32 cellular contexts compared by ENCODE assay signal in the genomic region with DNA sequence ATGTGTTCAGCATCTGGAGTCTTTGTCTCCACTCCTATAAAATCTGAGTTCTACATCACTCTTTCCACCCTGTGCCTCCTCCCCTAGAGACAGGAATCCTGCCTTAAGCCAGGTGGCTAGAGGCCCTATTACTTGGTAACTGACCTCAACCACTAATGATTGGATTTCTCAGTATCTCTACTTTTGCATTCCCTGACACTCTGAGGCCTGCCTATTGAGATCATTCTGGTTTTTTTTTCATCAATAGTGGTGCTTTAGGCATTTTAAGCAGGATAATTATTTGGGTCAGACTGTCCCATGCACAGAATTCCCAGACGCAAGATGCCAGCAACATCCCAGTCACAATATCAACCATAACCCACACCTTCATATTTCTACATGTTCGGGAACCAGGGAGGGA. TPM values are rescaled to one million over a fixed set of nuclear protein-coding genes. Genes with fewer than 3 reads are reported as not detected.
DNase-seq lines count a peak whose midpoint lies in the region; ATAC-seq lines count a peak whose summit lies in the region.
"Had no signal": no experiment of that assay in that cellular context is flagged by ENCODE, and none has a peak within 500 bp of the region (broad histone marks: within the 10 kb centered on the region; RNA-seq: fewer than 3 reads in every experiment).

No MANE protein-coding gene starts in this region.

- H3K4me2 ChIP-seq in mesendoderm (ENCODE audit: low read length) (no peak overlapping the region), trophoblast cell (ENCODE audit: low read length) (no peak overlapping the region)
- H3K4me2 ChIP-seq: A549; BLaER1; BLaER1 treated with 17β-estradiol and CSF1 and Interleukin-3, amounts not matched to agents 10 nM and 100 nM had no signal

- H3K27me3 ChIP-seq in mesendoderm (ENCODE audit: insufficient read depth, low read length, poor library complexity) (no peaks in the 10 kb centered on the region), trophoblast cell (ENCODE audit: insufficient read depth, low read length) (no peaks in the 10 kb centered on the region)
- H3K27me3 ChIP-seq: BE2C; BLaER1; BLaER1 treated with 17β-estradiol and CSF1 and Interleukin-3, amounts not matched to agents 10 nM and 100 nM had no signal

- ATAC-seq in HG02588 (IDR thresholded peaks at IDR 0.05; ENCODE audit: unreplicated experiment) = no peak
- ATAC-seq: A549; CD8-positive, alpha-beta T cell had no signal

- H2BK15ac ChIP-seq in mesendoderm (replicated peaks; ENCODE audit: low read depth) = no peak overlapping the region

- H3K36me3 ChIP-seq in mesendoderm (ENCODE audit: control insufficient read depth, insufficient read depth, low read length) (no peaks in the 10 kb centered on the region), trophoblast cell (ENCODE audit: control insufficient read depth in 1 of 2, insufficient read depth in 2 of 2, low read length in 2 of 2) (no peaks in the 10 kb centered on the region)
- H3K36me3 ChIP-seq: BE2C; BLaER1; BLaER1 treated with 17β-estradiol and CSF1 and Interleukin-3, amounts not matched to agents 10 nM and 100 nM had no signal

- H2BK5ac ChIP-seq in mesendoderm (ENCODE audit: low read length) (no peak overlapping the region), trophoblast cell (ENCODE audit: low read depth, low read length, poor library complexity) (no peak overlapping the region)

- no peaks in the 10 kb centered on the region for H3K4me1 ChIP-seq in mesendoderm (ENCODE audit: control insufficient read depth, low read depth, low read length)
- no peaks in the 10 kb centered on the region for H3K4me1 ChIP-seq in trophoblast cell (ENCODE audit: control insufficient read depth in 1 of 2, insufficient read depth in 2 of 2, low read length in 2 of 2)
- H3K4me1 ChIP-seq: A549; BE2C; BLaER1; BLaER1 treated with 17β-estradiol and CSF1 and Interleukin-3, amounts not matched to agents 10 nM and 100 nM; Caco-2 had no signal

- H4K12ac ChIP-seq in trophoblast cell (ENCODE audit: low read depth, low read length) = no peak overlapping the region

- no peak overlapping the region for H4K5ac ChIP-seq in mesendoderm (ENCODE audit: low read length)

- no peak overlapping the region for H2BK12ac ChIP-seq in trophoblast cell (ENCODE audit: low read length)

- no peaks in the 10 kb centered on the region for H3K79me1 ChIP-seq in mesendoderm (ENCODE audit: low read length)
- no peaks in the 10 kb centered on the region for H3K79me1 ChIP-seq in trophoblast cell (ENCODE audit: low read length)

- H2BK120ac ChIP-seq in mesendoderm (ENCODE audit: low read depth, low read length) = no peak overlapping the region
- no peak overlapping the region for H2BK120ac ChIP-seq in trophoblast cell (ENCODE audit: insufficient read depth, low read length, poor library complexity)

- no peak overlapping the region for H3K4ac ChIP-seq in mesendoderm (ENCODE audit: low read depth, low read length)
- no peak overlapping the region for H3K4ac ChIP-seq in trophoblast cell (ENCODE audit: low read depth, low read length)

- H3K56ac ChIP-seq in mesendoderm (ENCODE audit: low read length) = no peak overlapping the region

- H3K9ac ChIP-seq in mesendoderm (ENCODE audit: low read length) (no peak overlapping the region), trophoblast cell (ENCODE audit: low read length) (no peak overlapping the region)
- H3K9ac ChIP-seq: BLaER1; BLaER1 treated with 17β-estradiol and CSF1 and Interleukin-3, amounts not matched to agents 10 nM and 100 nM had no signal

- no peak for DNase-seq in mesendoderm
- DNase-seq in trophoblast cell = peak; percentile 73 to 92
- DNase-seq in amygdala (lab: John Stamatoyannopoulos, UW) = no peak
- DNase-seq: 8988T; ACHN; AML-193; BE2C; C1 segment of cervical spinal cord; Caco-2; Calu3; CD4-positive, alpha-beta memory T cell; CD4-positive, alpha-beta T cell; CD4-positive, CD25-positive, alpha-beta regulatory T cell; CD8-positive, alpha-beta memory T cell; CD8-positive, alpha-beta T cell; COR-L47; DMS 273 treated with DMSO at 0.1 percent for 48 hours; DMS153; DMS53; DMS79; DMS79 treated with DMSO at 0.1 percent for 48 hours; DND-41; EL had no signal

- no peak overlapping the region for H3K18ac ChIP-seq in mesendoderm (ENCODE audit: low read length)
- H3K18ac ChIP-seq in trophoblast cell (ENCODE audit: low read length) = no peak overlapping the region

- no peak overlapping the region for H2AFZ ChIP-seq in trophoblast cell (ENCODE audit: insufficient read depth, low read length, poor library complexity)

- no peak overlapping the region for H4K8ac ChIP-seq in mesendoderm (ENCODE audit: low read depth, low read length)
- H4K8ac ChIP-seq in trophoblast cell (ENCODE audit: low read depth, low read length) = peak overlapping the region; percentile 54

- H3K4me3 ChIP-seq in mesendoderm (ENCODE audit: low read length) (no peak overlapping the region), trophoblast cell (ENCODE audit: low read depth, low read length) (no peak overlapping the region)
- H3K4me3 ChIP-seq: A549; BLaER1; BLaER1 treated with 17β-estradiol and CSF1 and Interleukin-3, amounts not matched to agents 10 nM and 100 nM had no signal

- no peaks in the 10 kb centered on the region for H3K79me2 ChIP-seq in mesendoderm (ENCODE audit: control insufficient read depth, insufficient read depth, low read length)
- H3K79me2 ChIP-seq in trophoblast cell (ENCODE audit: control insufficient read depth, insufficient read depth, low read length, poor library complexity) = no peaks in the 10 kb centered on the region

- H4K91ac ChIP-seq in trophoblast cell (ENCODE audit: low read depth, low read length) = peak overlapping the region; percentile 31

- no peak overlapping the region for H3K14ac ChIP-seq in trophoblast cell (ENCODE audit: low read length)

- no peaks in the 10 kb centered on the region for H3K9me3 ChIP-seq in trophoblast cell (ENCODE audit: insufficient read depth, low read depth, low read length)
- H3K9me3 ChIP-seq: A549; BE2C; BLaER1; BLaER1 treated with 17β-estradiol and CSF1 and Interleukin-3, amounts not matched to agents 10 nM and 100 nM; Caco-2 had no signal

- H3K27ac ChIP-seq in mesendoderm (ENCODE audit: low read depth, low read length) = no peak overlapping the region
- no peak overlapping the region for H3K27ac ChIP-seq in trophoblast cell (ENCODE audit: low read depth, low read length)
- H3K27ac ChIP-seq: 22Rv1; A549; BLaER1; BLaER1 treated with 17β-estradiol and CSF1 and Interleukin-3, amounts not matched to agents 10 nM and 100 nM; C4-2B had no signal

- H2AK5ac ChIP-seq in mesendoderm (ENCODE audit: low read length) = no peak overlapping the region
- H2AK5ac ChIP-seq in trophoblast cell (ENCODE audit: low read length) = no peak overlapping the region

- H3K23ac ChIP-seq in mesendoderm (ENCODE audit: low read length) (peak overlapping the region; percentile 38), trophoblast cell (ENCODE audit: low read length) (no peak overlapping the region)

- WGBS in mesendoderm (ENCODE audit: extremely low coverage, insufficient coverage, low lambda C conversion rate) = no CpG with 5 or more reads among the region's 2 CpGs
- WGBS in trophoblast cell (ENCODE audit: extremely low coverage, insufficient coverage, insufficient read length) = no CpG with 5 or more reads among the region's 2 CpGs

RNA-seq across cellular contexts. Expression of a gene that starts 3.9 kb away (rescaled TPM):
- polyA plus RNA-seq in mesendoderm (2013, experiment 1 of 2) = 0.01 TPM
- polyA plus RNA-seq in mesendoderm (2013, experiment 2 of 2) = not detected
- 88.6 and 98.7 TPM in 2 replicates for polyA plus RNA-seq in trophoblast cell (2013)
- polyA plus RNA-seq: AG04450; BJ; CD14-positive monocyte; CD4-positive, alpha-beta memory T cell; CD8-positive, alpha-beta memory T cell had no signal

Comparison
In these comparisons a context has a peak if more than half of its experiments do, and no peak if none do; other contexts are left out.
1. DNase-seq: peak in trophoblast cell (2 of 2); none in mesendoderm (single experiment) and amygdala (0 of 56).